Comparison of ENCODE assay signal across 17 cellular contexts in the genomic region with DNA sequence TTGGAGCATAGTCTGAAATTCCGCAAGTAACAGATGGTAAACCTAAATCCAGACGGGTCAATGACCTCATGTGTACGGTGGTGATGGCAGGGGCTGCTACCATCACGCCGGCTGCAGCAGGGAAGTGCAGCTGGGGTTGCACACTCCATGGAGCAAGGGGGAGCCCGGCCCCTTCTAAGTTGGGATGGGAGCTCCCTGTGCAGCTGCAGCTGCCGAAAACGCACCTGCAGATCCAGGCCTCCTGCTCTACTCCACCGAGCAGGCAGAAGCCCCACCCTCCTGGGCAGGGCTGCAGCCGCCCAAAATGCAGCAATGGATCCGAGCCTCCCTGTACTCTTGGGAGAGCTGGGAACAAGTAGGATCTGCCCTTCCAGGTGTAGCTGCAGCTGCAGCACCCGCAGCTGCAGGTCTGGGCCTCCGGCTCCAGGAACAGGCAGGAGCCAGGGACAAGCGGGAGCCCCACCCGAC.
"Had no signal": no experiment of that assay in that cellular context is flagged by ENCODE, and none has a peak within 500 bp of the region (broad histone marks: within the 10 kb centered on the region; RNA-seq: fewer than 3 reads in every experiment).

No MANE protein-coding gene starts in this region.

- H3K4me3 Mint-ChIP-seq: activated naive CD4-positive, alpha-beta T cell treated with anti-CD3 and anti-CD28 coated beads, Interleukin-2, amount 50 U/mL, for 24 hours; brain; central memory CD8-positive, alpha-beta T cell; effector memory CD8-positive, alpha-beta T cell; memory B cell; stimulated activated naive CD8-positive, alpha-beta T cell treated with anti-CD3 and anti-CD28 coated beads, Interleukin-15, Interleukin-2, amounts not matched to agents 100 ng/mL and 50 ng/mL, for 24 hours; T-helper 17 cell had no signal

- H3K9me3 ChIP-seq: ovary, upper lobe of left lung had no signal

- ATAC-seq: effector memory CD8-positive, alpha-beta T cell; T-helper 17 cell had no signal

- H3K27ac Mint-ChIP-seq: activated naive CD4-positive, alpha-beta T cell treated with anti-CD3 and anti-CD28 coated beads, Interleukin-2, amount 50 U/mL, for 24 hours; brain; effector memory CD8-positive, alpha-beta T cell; memory B cell; stimulated activated naive CD8-positive, alpha-beta T cell treated with anti-CD3 and anti-CD28 coated beads, Interleukin-15, Interleukin-2, amounts not matched to agents 100 ng/mL and 50 ng/mL, for 24 hours; T-helper 17 cell had no signal

- H3K4me1 Mint-ChIP-seq: activated naive CD4-positive, alpha-beta T cell treated with anti-CD3 and anti-CD28 coated beads, Interleukin-2, amount 50 U/mL, for 24 hours; brain; central memory CD8-positive, alpha-beta T cell; memory B cell; T-helper 17 cell had no signal

- H3K4me3 ChIP-seq: left ventricle myocardium inferior, ovary, upper lobe of left lung had no signal

- H3K9me3 Mint-ChIP-seq: activated naive CD4-positive, alpha-beta T cell treated with anti-CD3 and anti-CD28 coated beads, Interleukin-2, amount 50 U/mL, for 24 hours; brain; central memory CD8-positive, alpha-beta T cell; effector memory CD8-positive, alpha-beta T cell; stimulated activated naive CD8-positive, alpha-beta T cell treated with anti-CD3 and anti-CD28 coated beads, Interleukin-15, Interleukin-2, amounts not matched to agents 100 ng/mL and 50 ng/mL, for 24 hours had no signal

- H3K36me3 Mint-ChIP-seq: brain, memory B cell had no signal

- H3K27me3 ChIP-seq: ovary, upper lobe of left lung had no signal

- H3K27ac ChIP-seq: left ventricle myocardium inferior, ovary, upper lobe of left lung had no signal

- DNase-seq: activated CD4-positive, alpha-beta T cell treated with anti-CD3 and anti-CD28 coated beads, Interleukin-2, amount 50 U/mL, for 1 hour; cortex of kidney; effector memory CD8-positive, alpha-beta T cell; erythroblast; hypothalamus; kidney; left ventricle myocardium inferior; ovary; stimulated activated CD4-positive, alpha-beta T cell treated with anti-CD3 and anti-CD28 coated beads, Interleukin-4, amount 100 ng/mL, for 1 hour; stimulated activated CD8-positive, alpha-beta memory T cell treated with anti-CD3 and anti-CD28 coated beads, Interleukin-4, amount 100 ng/mL, for 48 hours; T-helper 17 cell had no signal

- H3K4me1 ChIP-seq: left ventricle myocardium inferior, upper lobe of left lung had no signal

- H3K27me3 Mint-ChIP-seq: activated naive CD4-positive, alpha-beta T cell treated with anti-CD3 and anti-CD28 coated beads, Interleukin-2, amount 50 U/mL, for 24 hours; central memory CD8-positive, alpha-beta T cell; effector memory CD8-positive, alpha-beta T cell; stimulated activated naive CD8-positive, alpha-beta T cell treated with anti-CD3 and anti-CD28 coated beads, Interleukin-15, Interleukin-2, amounts not matched to agents 100 ng/mL and 50 ng/mL, for 24 hours; T-helper 17 cell had no signal

- H3K36me3 ChIP-seq: left ventricle myocardium inferior, ovary, upper lobe of left lung had no signal
